ENCODE assay signal across 8 cellular contexts in genomic region chr14:20970983-20971704, GRCh38. TPM values are rescaled to one million over a fixed set of nuclear protein-coding genes. Genes with fewer than 3 reads are reported as not detected.
A peak's percentile ranks its signal among the peaks of the same experiment; 100 is the strongest.
DNase-seq lines count a peak whose midpoint lies in the region; ATAC-seq and TF ChIP-seq lines count a peak whose summit lies in the region.

No MANE protein-coding gene starts in this region.

- peaks cover 23% of the 10 kb centered on the region for H3K27me3 ChIP-seq in adipocyte (replicated peaks; ENCODE audit: control insufficient read depth, insufficient read depth, low read length)
- H3K27me3 ChIP-seq in prostate gland (replicated peaks; ENCODE audit: insufficient read depth): no peaks in the 10 kb centered on the region

- DNase-seq in NCI-H1048 (lab: John Stamatoyannopoulos, UW): peak; percentile 68
- DNase-seq in SW 1271 (lab: John Stamatoyannopoulos, UW): peak; percentile 67 to 76
- peak; percentile 94 for DNase-seq in adipocyte (ENCODE audit: low read depth)
- peak; percentile 91 for DNase-seq in left ventricle myocardium superior
- peak; percentile 83 for DNase-seq in prostate gland (ENCODE audit: low spot score)
- DNase-seq in ureter (ENCODE audit: low spot score): peak; percentile 88

- no peaks in the 10 kb centered on the region for H3K9me3 ChIP-seq in adipocyte (ENCODE audit: control insufficient read depth, low read length)
- H3K9me3 ChIP-seq in prostate gland: no peaks in the 10 kb centered on the region

- TF ChIP-seq POLR2A in prostate gland (IDR thresholded peaks at IDR 0.05): no peak

- peak overlapping the region; percentile 87 for H3K9ac ChIP-seq in adipocyte (ENCODE audit: low read length)

- under 1% methylated on average over 47 of the region's 47 CpGs for whole genome bisulfite sequencing in prostate gland

- no peaks in the 10 kb centered on the region for H3K36me3 ChIP-seq in adipocyte (ENCODE audit: control insufficient read depth, insufficient read depth, low read length, severe bottlenecking)
- H3K36me3 ChIP-seq in prostate gland: no peaks in the 10 kb centered on the region

- ATAC-seq in HG02623 (IDR thresholded peaks at IDR 0.05; ENCODE audit: unreplicated experiment): peak; percentile 94
- ATAC-seq in left ventricle myocardium superior: peak; percentile 98

- H3K4me1 ChIP-seq in adipocyte (ENCODE audit: control insufficient read depth, insufficient read depth, low read length) (peaks cover 17% of the 10 kb centered on the region), prostate gland (replicated peaks) (no peaks in the 10 kb centered on the region)

- TF ChIP-seq CTCF in GM12873 (IDR thresholded peaks at IDR 0.05; ENCODE audit: insufficient read depth, low read depth, low read length, missing control alignments): peak; percentile 97
- peak; percentile 46 to 95 (median 84) for TF ChIP-seq CTCF in prostate gland (IDR thresholded peaks at IDR 0.05)

- H3K27ac ChIP-seq in prostate gland: peak overlapping the region; percentile 40 to 60

- intact Hi-C loops in left ventricle myocardium superior (cut with micrococcal nuclease): no loop called here
- intact Hi-C loops in prostate gland (cut with DNase I): loop anchor here (5.0 to 10.0 kb wide), 2 partner anchors 114 to 506 kb away; partner anchors contain the start of genes PIP4P1 and PNP

- peak overlapping the region; percentile 87 for H3K4me3 ChIP-seq in adipocyte (ENCODE audit: low read length)
- H3K4me3 ChIP-seq in prostate gland: peak overlapping the region; percentile 32 to 49

RNA-seq across cellular contexts. Expression of gene RNASE2, which starts 15.9 kb away (rescaled TPM):
- total RNA-seq in left ventricle myocardium superior: 2.9 TPM
- total RNA-seq in prostate gland: under 1 TPM; 0.46 to 0.91 TPM
- total RNA-seq in ureter: 1.1 TPM

RNA-seq across cellular contexts. Expression of gene METTL17, which starts 18.6 kb away (rescaled TPM):
- total RNA-seq in left ventricle myocardium superior (44.4 TPM), prostate gland (10 to 100 TPM; 60.3 to 74.5 TPM), ureter (70.0 TPM)

RNA-seq across cellular contexts. Expression of gene SLC39A2, which starts 27.9 kb away (rescaled TPM):
- total RNA-seq in left ventricle myocardium superior (not detected), prostate gland (10 to 100 TPM in 1 of 2 donors, 1 to 10 TPM in 1; 1.7 to 20.1 TPM), ureter (0.83 TPM)

RNA-seq across cellular contexts. Expression of gene NDRG2, which starts 53.7 kb away (rescaled TPM):
- 315 TPM for total RNA-seq in left ventricle myocardium superior
- total RNA-seq in prostate gland: 100 to 1,000 TPM; 230 to 304 TPM
- 188 TPM for total RNA-seq in ureter

RNA-seq across cellular contexts. Expression of gene TPPP2, which starts 58.9 kb away (rescaled TPM):
- total RNA-seq in left ventricle myocardium superior: 1.2 TPM
- 1 to 10 TPM in 1 of 2 donors, not detected in 1; 9.4 TPM for total RNA-seq in prostate gland
- total RNA-seq in ureter: 0.62 TPM

Comparison
In these comparisons a context has a peak if more than half of its experiments do, and no peak if none do; other contexts are left out.
1. Peak in every context shown above with its lines: DNase-seq, ATAC-seq, H3K4me3 ChIP-seq and H3K27ac ChIP-seq.